In the genomic region with DNA sequence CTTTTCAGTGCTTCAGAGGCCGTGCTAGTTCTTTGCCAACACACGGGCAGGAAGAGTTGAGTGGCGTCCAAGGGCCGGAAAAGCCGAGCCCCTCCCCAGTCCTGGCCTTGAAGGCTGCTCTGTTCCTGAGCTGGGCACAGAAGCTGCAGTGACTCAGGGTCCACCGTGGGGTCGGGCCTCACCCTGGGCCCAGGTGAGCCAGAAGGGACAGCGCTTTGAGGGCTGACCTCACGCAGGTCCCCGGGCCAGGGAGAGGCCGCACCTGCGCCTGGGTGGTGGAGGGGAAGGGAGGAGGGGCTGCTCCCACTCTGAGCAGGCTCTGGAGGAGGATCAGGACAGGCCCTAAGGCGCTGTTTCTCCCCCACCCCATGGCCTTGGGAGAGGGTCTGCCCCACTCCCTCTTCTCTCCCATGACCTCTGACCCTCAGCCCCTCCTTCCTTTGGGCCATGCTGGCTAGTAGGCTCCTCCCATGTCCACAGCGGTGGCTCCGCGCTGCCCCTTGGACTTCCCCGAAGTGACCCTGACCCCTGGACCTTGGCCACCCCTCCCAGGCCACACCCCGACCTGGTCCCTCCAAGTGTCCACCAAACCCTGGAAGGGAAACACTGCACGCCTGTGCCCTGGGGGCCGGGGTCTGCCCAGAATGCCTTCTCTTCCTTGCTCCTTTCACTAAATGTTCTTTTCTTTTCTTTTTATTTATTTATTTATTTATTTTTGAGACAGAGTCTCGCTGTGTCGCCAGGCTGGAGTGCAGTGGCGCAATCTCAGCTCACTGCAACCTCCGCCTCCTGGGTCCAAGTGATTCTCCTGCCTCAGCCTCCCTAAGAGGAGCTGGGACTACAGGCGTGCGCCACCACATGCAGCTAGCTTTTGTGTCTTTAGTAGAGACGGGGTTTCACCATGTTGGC, we compare ENCODE assay signal across 1 cellular context.
TF ChIP-seq lines count a peak whose summit lies in the region.

No MANE protein-coding gene starts in this region.

TF ChIP-seq in HepG2, 621 proteins besides CTCF, POLR2A, EP300 and RAD21 (continues in another document):
- TF ChIP-seq ZNF790 (CRISPR knock-in tag; IDR thresholded peaks at IDR 0.05; ENCODE audit: borderline replicate concordance) (no peak), ZMYM3 (CRISPR knock-in tag; IDR thresholded peaks at IDR 0.05) (peak; percentile 54; the same call in 1 of the 2 replicates), ARID2 (CRISPR knock-in tag; IDR thresholded peaks at IDR 0.05; ENCODE audit: borderline replicate concordance) (no peak), ZNF768 (CRISPR knock-in tag; IDR thresholded peaks at IDR 0.05) (no peak), ZNF30 (CRISPR knock-in tag; IDR thresholded peaks at IDR 0.05) (no peak), NR2F6 (IDR thresholded peaks at IDR 0.05) (peak; percentile 98), NR2F6 (CRISPR knock-in tag; IDR thresholded peaks at IDR 0.05) (peak; percentile 97), FOXK2 (IDR thresholded peaks at IDR 0.05) (no peak), MIXL1 (CRISPR knock-in tag; IDR thresholded peaks at IDR 0.05) (no peak), MIER3 (CRISPR knock-in tag; IDR thresholded peaks at IDR 0.05; ENCODE audit: borderline replicate concordance) (no peak), FOXO1 (CRISPR knock-in tag; IDR thresholded peaks at IDR 0.05) (no peak), SRSF1 (optimal IDR thresholded peaks at IDR 0.05; ENCODE audit: low read depth, low read length) (no peak), ZNF614 (CRISPR knock-in tag; IDR thresholded peaks at IDR 0.05; ENCODE audit: borderline replicate concordance) (no peak), ZNF570 (CRISPR knock-in tag; IDR thresholded peaks at IDR 0.05; ENCODE audit: borderline replicate concordance) (no peak), SALL2 (CRISPR knock-in tag; IDR thresholded peaks at IDR 0.05) (peak; percentile 58; the same call in 1 of the 2 replicates), SCMH1 (CRISPR knock-in tag; IDR thresholded peaks at IDR 0.05; ENCODE audit: borderline replicate concordance) (no peak), ZNF205 (CRISPR knock-in tag; IDR thresholded peaks at IDR 0.05) (no peak), SKI (IDR thresholded peaks at IDR 0.05; ENCODE audit: partially characterized antibody) (no peak), TCF7 (IDR thresholded peaks at IDR 0.05; ENCODE audit: low read depth) (no peak), CCDC6 (CRISPR knock-in tag; IDR thresholded peaks at IDR 0.05) (no peak), ZNF709 (CRISPR knock-in tag; IDR thresholded peaks at IDR 0.05) (no peak), ZNF484 (CRISPR knock-in tag; IDR thresholded peaks at IDR 0.05; ENCODE audit: borderline replicate concordance, low read depth) (no peak), ZNF343 (CRISPR knock-in tag; IDR thresholded peaks at IDR 0.05) (no peak), ZNF263 (CRISPR knock-in tag; IDR thresholded peaks at IDR 0.05) (peak; percentile 71), ERF (CRISPR knock-in tag; IDR thresholded peaks at IDR 0.05) (no peak), MXI1 (IDR thresholded peaks at IDR 0.05; ENCODE audit: borderline replicate concordance, low read depth, low read length) (no peak), THYN1 (CRISPR knock-in tag; IDR thresholded peaks at IDR 0.05; ENCODE audit: borderline replicate concordance, low read depth) (no peak), REXO4 (CRISPR knock-in tag; IDR thresholded peaks at IDR 0.05; ENCODE audit: borderline replicate concordance) (no peak), ZNF839 (CRISPR knock-in tag; IDR thresholded peaks at IDR 0.05; ENCODE audit: borderline replicate concordance) (no peak; the same call in 1 of the 2 replicates), ZFP90 (CRISPR knock-in tag; IDR thresholded peaks at IDR 0.05; ENCODE audit: borderline replicate concordance) (no peak), ZNF20 (CRISPR knock-in tag; IDR thresholded peaks at IDR 0.05) (no peak), KMT2A (CRISPR knock-in tag; IDR thresholded peaks at IDR 0.05) (no peak), EHMT2 (IDR thresholded peaks at IDR 0.05; ENCODE audit: borderline replicate concordance, low read depth, low read length) (no peak)
- TF ChIP-seq, protein P1, sequence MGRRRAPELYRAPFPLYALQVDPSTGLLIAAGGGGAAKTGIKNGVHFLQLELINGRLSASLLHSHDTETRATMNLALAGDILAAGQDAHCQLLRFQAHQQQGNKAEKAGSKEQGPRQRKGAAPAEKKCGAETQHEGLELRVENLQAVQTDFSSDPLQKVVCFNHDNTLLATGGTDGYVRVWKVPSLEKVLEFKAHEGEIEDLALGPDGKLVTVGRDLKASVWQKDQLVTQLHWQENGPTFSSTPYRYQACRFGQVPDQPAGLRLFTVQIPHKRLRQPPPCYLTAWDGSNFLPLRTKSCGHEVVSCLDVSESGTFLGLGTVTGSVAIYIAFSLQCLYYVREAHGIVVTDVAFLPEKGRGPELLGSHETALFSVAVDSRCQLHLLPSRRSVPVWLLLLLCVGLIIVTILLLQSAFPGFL (CRISPR knock-in tag; IDR thresholded peaks at IDR 0.05): no peak
- TF ChIP-seq, protein P2, sequence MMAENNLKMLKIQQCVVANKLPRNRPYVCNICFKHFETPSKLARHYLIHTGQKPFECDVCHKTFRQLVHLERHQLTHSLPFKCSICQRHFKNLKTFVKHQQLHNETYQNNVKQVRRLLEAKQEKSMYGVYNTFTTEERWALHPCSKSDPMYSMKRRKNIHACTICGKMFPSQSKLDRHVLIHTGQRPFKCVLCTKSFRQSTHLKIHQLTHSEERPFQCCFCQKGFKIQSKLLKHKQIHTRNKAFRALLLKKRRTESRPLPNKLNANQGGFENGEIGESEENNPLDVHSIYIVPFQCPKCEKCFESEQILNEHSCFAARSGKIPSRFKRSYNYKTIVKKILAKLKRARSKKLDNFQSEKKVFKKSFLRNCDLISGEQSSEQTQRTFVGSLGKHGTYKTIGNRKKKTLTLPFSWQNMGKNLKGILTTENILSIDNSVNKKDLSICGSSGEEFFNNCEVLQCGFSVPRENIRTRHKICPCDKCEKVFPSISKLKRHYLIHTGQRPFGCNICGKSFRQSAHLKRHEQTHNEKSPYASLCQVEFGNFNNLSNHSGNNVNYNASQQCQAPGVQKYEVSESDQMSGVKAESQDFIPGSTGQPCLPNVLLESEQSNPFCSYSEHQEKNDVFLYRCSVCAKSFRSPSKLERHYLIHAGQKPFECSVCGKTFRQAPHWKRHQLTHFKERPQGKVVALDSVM (CRISPR knock-in tag; IDR thresholded peaks at IDR 0.05): peak; percentile 89
- TF ChIP-seq, protein P3, sequence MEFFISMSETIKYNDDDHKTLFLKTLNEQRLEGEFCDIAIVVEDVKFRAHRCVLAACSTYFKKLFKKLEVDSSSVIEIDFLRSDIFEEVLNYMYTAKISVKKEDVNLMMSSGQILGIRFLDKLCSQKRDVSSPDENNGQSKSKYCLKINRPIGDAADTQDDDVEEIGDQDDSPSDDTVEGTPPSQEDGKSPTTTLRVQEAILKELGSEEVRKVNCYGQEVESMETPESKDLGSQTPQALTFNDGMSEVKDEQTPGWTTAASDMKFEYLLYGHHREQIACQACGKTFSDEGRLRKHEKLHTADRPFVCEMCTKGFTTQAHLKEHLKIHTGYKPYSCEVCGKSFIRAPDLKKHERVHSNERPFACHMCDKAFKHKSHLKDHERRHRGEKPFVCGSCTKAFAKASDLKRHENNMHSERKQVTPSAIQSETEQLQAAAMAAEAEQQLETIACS (CRISPR knock-in tag; IDR thresholded peaks at IDR 0.05): no peak
- TF ChIP-seq, protein P4, sequence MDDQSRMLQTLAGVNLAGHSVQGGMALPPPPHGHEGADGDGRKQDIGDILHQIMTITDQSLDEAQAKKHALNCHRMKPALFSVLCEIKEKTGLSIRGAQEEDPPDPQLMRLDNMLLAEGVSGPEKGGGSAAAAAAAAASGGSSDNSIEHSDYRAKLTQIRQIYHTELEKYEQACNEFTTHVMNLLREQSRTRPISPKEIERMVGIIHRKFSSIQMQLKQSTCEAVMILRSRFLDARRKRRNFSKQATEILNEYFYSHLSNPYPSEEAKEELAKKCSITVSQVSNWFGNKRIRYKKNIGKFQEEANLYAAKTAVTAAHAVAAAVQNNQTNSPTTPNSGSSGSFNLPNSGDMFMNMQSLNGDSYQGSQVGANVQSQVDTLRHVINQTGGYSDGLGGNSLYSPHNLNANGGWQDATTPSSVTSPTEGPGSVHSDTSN (CRISPR knock-in tag; IDR thresholded peaks at IDR 0.05; ENCODE audit: borderline replicate concordance): no peak
- TF ChIP-seq, protein P5, sequence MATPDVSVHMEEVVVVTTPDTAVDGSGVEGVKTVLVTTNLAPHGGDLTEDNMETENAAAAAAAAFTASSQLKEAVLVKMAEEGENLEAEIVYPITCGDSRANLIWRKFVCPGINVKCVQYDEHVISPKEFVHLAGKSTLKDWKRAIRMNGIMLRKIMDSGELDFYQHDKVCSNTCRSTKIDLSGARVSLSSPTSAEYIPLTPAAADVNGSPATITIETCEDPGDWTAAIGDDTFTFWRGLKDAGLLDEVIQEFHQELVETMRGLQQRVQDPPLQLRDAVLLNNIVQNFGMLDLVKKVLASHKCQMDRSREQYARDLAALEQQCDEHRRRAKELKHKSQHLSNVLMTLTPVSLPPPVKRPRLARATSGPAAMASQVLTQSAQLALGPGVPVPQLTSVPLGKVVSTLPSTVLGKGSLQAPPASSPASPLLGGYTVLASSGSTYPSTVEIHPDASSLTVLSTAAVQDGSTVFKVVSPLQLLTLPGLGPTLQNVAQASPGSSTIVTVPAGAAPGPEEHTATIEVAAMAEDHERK (CRISPR knock-in tag; IDR thresholded peaks at IDR 0.05; ENCODE audit: low read depth): no peak
- TF ChIP-seq, protein P6, sequence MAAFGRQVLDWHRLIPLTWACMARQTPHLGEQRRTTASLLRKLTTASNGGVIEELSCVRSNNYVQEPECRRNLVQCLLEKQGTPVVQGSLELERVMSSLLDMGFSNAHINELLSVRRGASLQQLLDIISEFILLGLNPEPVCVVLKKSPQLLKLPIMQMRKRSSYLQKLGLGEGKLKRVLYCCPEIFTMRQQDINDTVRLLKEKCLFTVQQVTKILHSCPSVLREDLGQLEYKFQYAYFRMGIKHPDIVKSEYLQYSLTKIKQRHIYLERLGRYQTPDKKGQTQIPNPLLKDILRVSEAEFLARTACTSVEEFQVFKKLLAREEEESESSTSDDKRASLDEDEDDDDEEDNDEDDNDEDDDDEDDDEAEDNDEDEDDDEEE (CRISPR knock-in tag; IDR thresholded peaks at IDR 0.05): no peak
- TF ChIP-seq, protein P7, sequence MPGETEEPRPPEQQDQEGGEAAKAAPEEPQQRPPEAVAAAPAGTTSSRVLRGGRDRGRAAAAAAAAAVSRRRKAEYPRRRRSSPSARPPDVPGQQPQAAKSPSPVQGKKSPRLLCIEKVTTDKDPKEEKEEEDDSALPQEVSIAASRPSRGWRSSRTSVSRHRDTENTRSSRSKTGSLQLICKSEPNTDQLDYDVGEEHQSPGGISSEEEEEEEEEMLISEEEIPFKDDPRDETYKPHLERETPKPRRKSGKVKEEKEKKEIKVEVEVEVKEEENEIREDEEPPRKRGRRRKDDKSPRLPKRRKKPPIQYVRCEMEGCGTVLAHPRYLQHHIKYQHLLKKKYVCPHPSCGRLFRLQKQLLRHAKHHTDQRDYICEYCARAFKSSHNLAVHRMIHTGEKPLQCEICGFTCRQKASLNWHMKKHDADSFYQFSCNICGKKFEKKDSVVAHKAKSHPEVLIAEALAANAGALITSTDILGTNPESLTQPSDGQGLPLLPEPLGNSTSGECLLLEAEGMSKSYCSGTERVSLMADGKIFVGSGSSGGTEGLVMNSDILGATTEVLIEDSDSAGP (CRISPR knock-in tag; IDR thresholded peaks at IDR 0.05; ENCODE audit: borderline replicate concordance): no peak; the same call in 1 of the 2 replicates
- TF ChIP-seq, protein P8, sequence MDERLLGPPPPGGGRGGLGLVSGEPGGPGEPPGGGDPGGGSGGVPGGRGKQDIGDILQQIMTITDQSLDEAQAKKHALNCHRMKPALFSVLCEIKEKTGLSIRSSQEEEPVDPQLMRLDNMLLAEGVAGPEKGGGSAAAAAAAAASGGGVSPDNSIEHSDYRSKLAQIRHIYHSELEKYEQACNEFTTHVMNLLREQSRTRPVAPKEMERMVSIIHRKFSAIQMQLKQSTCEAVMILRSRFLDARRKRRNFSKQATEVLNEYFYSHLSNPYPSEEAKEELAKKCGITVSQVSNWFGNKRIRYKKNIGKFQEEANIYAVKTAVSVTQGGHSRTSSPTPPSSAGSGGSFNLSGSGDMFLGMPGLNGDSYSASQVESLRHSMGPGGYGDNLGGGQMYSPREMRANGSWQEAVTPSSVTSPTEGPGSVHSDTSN (CRISPR knock-in tag; IDR thresholded peaks at IDR 0.05): no peak
- TF ChIP-seq, protein P9, sequence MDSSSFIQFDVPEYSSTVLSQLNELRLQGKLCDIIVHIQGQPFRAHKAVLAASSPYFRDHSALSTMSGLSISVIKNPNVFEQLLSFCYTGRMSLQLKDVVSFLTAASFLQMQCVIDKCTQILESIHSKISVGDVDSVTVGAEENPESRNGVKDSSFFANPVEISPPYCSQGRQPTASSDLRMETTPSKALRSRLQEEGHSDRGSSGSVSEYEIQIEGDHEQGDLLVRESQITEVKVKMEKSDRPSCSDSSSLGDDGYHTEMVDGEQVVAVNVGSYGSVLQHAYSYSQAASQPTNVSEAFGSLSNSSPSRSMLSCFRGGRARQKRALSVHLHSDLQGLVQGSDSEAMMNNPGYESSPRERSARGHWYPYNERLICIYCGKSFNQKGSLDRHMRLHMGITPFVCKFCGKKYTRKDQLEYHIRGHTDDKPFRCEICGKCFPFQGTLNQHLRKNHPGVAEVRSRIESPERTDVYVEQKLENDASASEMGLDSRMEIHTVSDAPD (CRISPR knock-in tag; IDR thresholded peaks at IDR 0.05): peak; percentile 38; the same call in 1 of the 2 replicates
